In genomic region chr3:41144631-41145030, GRCh38 we compare ENCODE assay signal across 35 cellular contexts.
"Had no signal": no experiment of that assay in that cellular context is flagged by ENCODE, and none has a peak within 500 bp of the region (broad histone marks: within the 10 kb centered on the region; RNA-seq: fewer than 3 reads in every experiment).

No MANE protein-coding gene starts in this region.

- H3K4me1 ChIP-seq: colonic mucosa, Peyer's patch had no signal

- DNase-seq: activated CD4-positive, alpha-beta memory T cell treated with anti-CD3 and anti-CD28 coated beads, Interleukin-2, amount 10 ng/mL, durations not matched to agents 7 days and 5 days; activated CD4-positive, alpha-beta T cell treated with anti-CD3 and anti-CD28 coated beads for 1 hour; activated CD4-positive, alpha-beta T cell treated with anti-CD3 and anti-CD28 coated beads for 48 hours; activated CD4-positive, CD25-positive, alpha-beta regulatory T cell; activated effector memory CD4-positive, alpha-beta T cell treated with anti-CD3 and anti-CD28 coated beads, Interleukin-2, amount 50 U/mL, for 16 hours; activated naive CD4-positive, alpha-beta T cell; activated naive CD4-positive, alpha-beta T cell treated with anti-CD3 and anti-CD28 coated beads, Interleukin-2, amount 50 U/mL, for 16 hours; activated naive CD8-positive, alpha-beta T cell treated with anti-CD3 and anti-CD28 coated beads for 36 hours; activated T-cell treated with anti-CD3 and anti-CD28 coated beads, Interleukin-2, amount 50 U/mL, for 1 hour; activated T-cell treated with anti-CD3 and anti-CD28 coated beads, Interleukin-2, amount 50 U/mL, for 72 hours; amniotic stem cell; aorta; brain microvascular endothelial cell; colonic mucosa; NCI-H1092 treated with DMSO at 0.1 percent for 48 hours; NCI-H1417; NCI-H146; NCI-H187 treated with DMSO at 0.1 percent for 48 hours; NCI-H2081; NCI-H345; NCI-H510A; NCI-H69; NCI-H82; NK-92 treated with Interleukin-12 subunit alpha and Interleukin-12 subunit beta, amount 100 ng/mL, for 24 hours; PC-3; Peyer's patch; RPMI8226; SIG-M5; T-cell; T-helper 17 cell; T-helper 9 cell; WERI-Rb-1 had no signal

- H3K27me3 Mint-ChIP-seq: activated naive CD8-positive, alpha-beta T cell treated with anti-CD3 and anti-CD28 coated beads for 36 hours; activated T-helper 17 cell treated with anti-CD3 and anti-CD28 coated beads, Interleukin-2, amount 50 U/mL, for 72 hours; T-helper 17 cell had no signal

- H3K4me3 Mint-ChIP-seq: activated CD4-positive, alpha-beta memory T cell treated with anti-CD3 and anti-CD28 coated beads, Interleukin-2, amount 10 ng/mL, durations not matched to agents 7 days and 5 days; activated naive CD8-positive, alpha-beta T cell treated with anti-CD3 and anti-CD28 coated beads for 36 hours; activated T-cell treated with anti-CD3 and anti-CD28 coated beads, Interleukin-2, amount 50 U/mL, for 72 hours; activated T-helper 17 cell treated with anti-CD3 and anti-CD28 coated beads, Interleukin-2, amount 50 U/mL, for 72 hours; central memory CD8-positive, alpha-beta T cell; T-cell; T-helper 17 cell had no signal

- H3K27ac ChIP-seq: brain microvascular endothelial cell, colonic mucosa, Peyer's patch, WERI-Rb-1 had no signal

- H3K4me1 Mint-ChIP-seq: activated CD4-positive, alpha-beta memory T cell treated with anti-CD3 and anti-CD28 coated beads, Interleukin-2, amount 10 ng/mL, durations not matched to agents 7 days and 5 days; activated naive CD8-positive, alpha-beta T cell treated with anti-CD3 and anti-CD28 coated beads for 36 hours; activated T-helper 17 cell treated with anti-CD3 and anti-CD28 coated beads, Interleukin-2, amount 50 U/mL, for 72 hours; central memory CD8-positive, alpha-beta T cell had no signal

- H3K4me3 ChIP-seq: colonic mucosa, Peyer's patch had no signal

- H3K36me3 Mint-ChIP-seq: T-cell had no signal

- H3K9me3 ChIP-seq: colonic mucosa had no signal

- H3K27me3 ChIP-seq: brain microvascular endothelial cell, colonic mucosa, Peyer's patch had no signal

- ATAC-seq: activated T-cell treated with anti-CD3 and anti-CD28 coated beads, Interleukin-2, amount 50 U/mL, for 72 hours; activated T-helper 17 cell treated with anti-CD3 and anti-CD28 coated beads, Interleukin-2, amount 50 U/mL, for 72 hours; PC-3; SK-N-SH treated with all-trans-retinoic acid at 6 μM for 48 hours; T-cell; T-helper 17 cell had no signal

- H3K36me3 ChIP-seq: brain microvascular endothelial cell, colonic mucosa, Peyer's patch, WERI-Rb-1 had no signal

- H3K27ac Mint-ChIP-seq: activated CD4-positive, alpha-beta memory T cell treated with anti-CD3 and anti-CD28 coated beads, Interleukin-2, amount 10 ng/mL, durations not matched to agents 7 days and 5 days; activated naive CD8-positive, alpha-beta T cell treated with anti-CD3 and anti-CD28 coated beads for 36 hours; activated T-cell treated with anti-CD3 and anti-CD28 coated beads, Interleukin-2, amount 50 U/mL, for 72 hours; activated T-helper 17 cell treated with anti-CD3 and anti-CD28 coated beads, Interleukin-2, amount 50 U/mL, for 72 hours; T-cell; T-helper 17 cell had no signal
